In genomic region chr2:112542974-112543760, GRCh38 we compare ENCODE assay signal across 8 cellular contexts. TPM values are rescaled to one million over a fixed set of nuclear protein-coding genes. Genes with fewer than 3 reads are reported as not detected.
A peak's percentile ranks its signal among the peaks of the same experiment; 100 is the strongest.
DNase-seq lines count a peak whose midpoint lies in the region; ATAC-seq and TF ChIP-seq lines count a peak whose summit lies in the region.

No MANE protein-coding gene starts in this region.

- peak overlapping the region; percentile 78 for H3K4me3 ChIP-seq in A673 (ENCODE audit: low read depth, low read length, poor library complexity, severe bottlenecking)
- peak overlapping the region; percentile 75 for H3K4me3 ChIP-seq in GM12865 (ENCODE audit: low read depth, low read length)
- H3K4me3 ChIP-seq in muscle layer of colon (ENCODE audit: low read depth in 1 of 2, low read length in 2 of 2): peak overlapping the region; percentile 83 to 96

- H3K9me3 ChIP-seq in A673 (ENCODE audit: low read depth, low read length, poor library complexity, severe bottlenecking) (no peaks in the 10 kb centered on the region), muscle layer of colon (ENCODE audit: low read length) (no peaks in the 10 kb centered on the region)

- BruUV-seq in A673 (replicated peaks; lab: Mats Ljungman, UMichigan): TSS peak; percentile 52

- intact Hi-C loops in A673 (cut with micrococcal nuclease; ENCODE audit: unreplicated experiment): loop anchor here (2.0 to 5.0 kb wide), 2 partner anchors 39 to 62 kb away; partner anchors contain the start of gene CHCHD5

- H3K9ac ChIP-seq in muscle layer of colon (ENCODE audit: low read length): peak overlapping the region; percentile 66

- H3K27ac ChIP-seq in A673 (ENCODE audit: low read depth, low read length, poor library complexity, severe bottlenecking) (peak overlapping the region; percentile 92), muscle layer of colon (ENCODE audit: low read depth, low read length) (no peak overlapping the region)

- peak; percentile 24; the same call in 1 of the 2 replicates for TF ChIP-seq CTCF in A673 (conservative IDR thresholded peaks at IDR 0.05; ENCODE audit: low read depth, low read length)
- TF ChIP-seq CTCF in GM12865 (IDR thresholded peaks at IDR 0.05; ENCODE audit: insufficient read depth, low read depth, low read length, missing control alignments): no peak

- H3K4me1 ChIP-seq in A673 (ENCODE audit: insufficient read depth, low read length, poor library complexity, severe bottlenecking) (peaks cover 17% of the 10 kb centered on the region), muscle layer of colon (ENCODE audit: insufficient read depth, low read length) (peaks cover 20% of the 10 kb centered on the region)

- POLR2A ChIA-PET in A673 (lab: Charles Lee; ENCODE audit: low non-redundant PET): no interaction called here

- H3K36me3 ChIP-seq in A673 (ENCODE audit: insufficient read depth, low read length, poor library complexity, severe bottlenecking): peaks cover 11% of the 10 kb centered on the region
- H3K36me3 ChIP-seq in muscle layer of colon (ENCODE audit: insufficient read depth, low read length): peaks cover 11% of the 10 kb centered on the region

- ATAC-seq in GM21423 (IDR thresholded peaks at IDR 0.05; ENCODE audit: unreplicated experiment): no peak

- no peaks in the 10 kb centered on the region for H3K27me3 ChIP-seq in A673 (replicated peaks; ENCODE audit: insufficient read depth, low read depth, low read length, poor library complexity)
- no peaks in the 10 kb centered on the region for H3K27me3 ChIP-seq in muscle layer of colon (ENCODE audit: control insufficient read depth in 1 of 2, insufficient read depth in 2 of 2, low read length in 2 of 2)

- CTCF ChIA-PET in A673 (lab: Charles Lee): no interaction called here

- peak; percentile 49 for DNase-seq in A673 (ENCODE audit: low spot score)
- peak; percentile 37 for DNase-seq in GM12865 (ENCODE audit: low read depth)
- DNase-seq in NCI-H2227 (lab: John Stamatoyannopoulos, UW; ENCODE audit: unreplicated experiment): peak; percentile 39
- peak; percentile 22 for DNase-seq in cerebellar cortex (ENCODE audit: low spot score)
- no peak for DNase-seq in NCI-H1092 treated with DMSO at 0.1 percent for 48 hours (lab: John Stamatoyannopoulos, UW)
- DNase-seq in activated gamma-delta T cell treated with Interleukin-2 at 50 U/mL for 16 hours: no peak

RNA-seq across cellular contexts. Expression of gene POLR1B, which starts 0.9 kb away (rescaled TPM):
- 53.9 and 70.0 TPM in 2 replicates for total RNA-seq in A673 (2021)

RNA-seq across cellular contexts. Expression of gene CHCHD5, which starts 41.2 kb away (rescaled TPM):
- 37.1 and 41.4 TPM in 2 replicates for total RNA-seq in A673 (2021)

Comparison
In these comparisons a context has a peak if more than half of its experiments do, and no peak if none do; other contexts are left out.
1. DNase-seq: peak in A673 (single experiment), GM12865 (single experiment), NCI-H2227 (single experiment) and cerebellar cortex (single experiment); none in NCI-H1092 treated with DMSO at 0.1 percent for 48 hours (single experiment) and activated gamma-delta T cell treated with Interleukin-2 at 50 U/mL for 16 hours (single experiment).
2. Peak in every context shown above with its lines, with median percentiles within 50 percentile points of each other: H3K4me3 ChIP-seq.